Comparison of ENCODE assay signal across 12 cellular contexts in the genomic region with DNA sequence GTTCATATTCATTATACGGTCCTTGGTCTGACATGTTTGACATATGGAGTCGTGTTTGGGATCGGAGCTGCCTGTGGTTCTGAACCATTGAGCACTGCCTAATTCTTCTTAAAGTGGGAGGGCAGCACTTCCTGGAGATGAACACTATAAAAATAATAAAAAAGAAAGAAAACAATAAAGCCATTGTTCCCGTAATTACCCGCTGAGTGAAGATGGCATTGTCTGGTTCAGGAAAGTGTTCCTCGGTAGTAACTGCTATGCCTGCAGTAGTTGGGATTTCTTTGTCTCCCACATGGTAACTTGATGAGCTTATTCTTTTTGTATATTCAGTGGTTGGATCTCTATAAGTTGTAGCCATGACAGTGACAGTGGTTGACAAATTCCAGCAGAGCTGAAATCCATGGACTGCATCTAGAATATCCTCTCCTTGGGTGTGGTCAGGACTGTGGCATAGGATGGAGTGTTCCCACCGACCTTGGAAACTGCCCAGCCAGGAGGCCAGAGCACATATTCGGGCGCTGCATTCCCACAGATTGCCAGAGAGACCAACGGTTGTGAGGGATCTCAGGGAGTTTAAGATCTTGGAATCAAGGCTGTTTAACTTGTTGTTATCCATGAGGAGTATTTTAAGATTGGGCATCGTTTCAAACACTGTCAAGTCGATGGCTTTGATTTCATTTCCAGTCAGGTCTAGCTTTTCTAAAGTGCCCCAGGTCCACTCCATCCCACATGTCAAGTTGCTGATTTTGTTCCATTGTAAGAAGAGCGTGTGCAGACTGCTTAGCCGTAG. TPM values are rescaled to one million over a fixed set of nuclear protein-coding genes. Genes with fewer than 3 reads are reported as not detected.
DNase-seq lines count a peak whose midpoint lies in the region; ATAC-seq and TF ChIP-seq lines count a peak whose summit lies in the region.
"Had no signal": no experiment of that assay in that cellular context is flagged by ENCODE, and none has a peak within 500 bp of the region (broad histone marks: within the 10 kb centered on the region; RNA-seq: fewer than 3 reads in every experiment).

No MANE protein-coding gene starts in this region.

- 68 to 78% methylated on average over 14 of the region's 14 CpGs for WGBS in sigmoid colon, 2 donors

- peak overlapping the region; percentile 82 to 95 (median 90) for H3K4me3 Mint-ChIP-seq in brain
- H3K4me3 Mint-ChIP-seq: effector memory CD8-positive, alpha-beta T cell; stimulated activated naive CD8-positive, alpha-beta T cell treated with anti-CD3 and anti-CD28 coated beads, Interleukin-15, Interleukin-2, amounts not matched to agents 100 ng/mL and 50 ng/mL, for 24 hours had no signal

- H3K27me3 Mint-ChIP-seq in brain, result peaks cover 20% of the 10 kb centered on the region
- H3K27me3 Mint-ChIP-seq: effector memory CD8-positive, alpha-beta T cell had no signal

- H3K4me1 ChIP-seq in sigmoid colon, result peaks cover 0 to 55% (median 43%) of the 10 kb centered on the region in 4 donors

- peak overlapping the region; percentile 96 to 100 (median 98) for H3K27ac Mint-ChIP-seq in brain
- H3K27ac Mint-ChIP-seq: effector memory CD8-positive, alpha-beta T cell; stimulated activated naive CD8-positive, alpha-beta T cell treated with anti-CD3 and anti-CD28 coated beads, Interleukin-15, Interleukin-2, amounts not matched to agents 100 ng/mL and 50 ng/mL, for 24 hours had no signal

- DNase-seq in NCI-H82 (lab: John Stamatoyannopoulos, UW) (peak; percentile 47), NCI-H82 treated with DMSO at 0.1 percent for 48 hours (lab: John Stamatoyannopoulos, UW; ENCODE audit: unreplicated experiment) (no peak), left kidney (ENCODE audit: low read depth, low spot score) (peak; percentile 51), superior temporal gyrus (ENCODE audit: extremely low spot score) (peak; percentile 71), T-helper 9 cell (no peak), sigmoid colon (no peak)
- DNase-seq: effector memory CD8-positive, alpha-beta T cell; NCI-H1436 had no signal

- H3K4me3 ChIP-seq in sigmoid colon, result no peak overlapping the region
- H3K4me3 ChIP-seq: ascending aorta had no signal

- no peak for TF ChIP-seq CTCF in brain (conservative IDR thresholded peaks at IDR 0.05)
- no peak for TF ChIP-seq CTCF in sigmoid colon (IDR thresholded peaks at IDR 0.05)

- no peaks in the 10 kb centered on the region for H3K36me3 ChIP-seq in sigmoid colon
- H3K36me3 ChIP-seq: ascending aorta had no signal

- no peak for TF ChIP-seq POLR2A in sigmoid colon (IDR thresholded peaks at IDR 0.05)

- no peak for ATAC-seq in GM19463 (IDR thresholded peaks at IDR 0.05; ENCODE audit: unreplicated experiment)
- ATAC-seq: effector memory CD8-positive, alpha-beta T cell had no signal

- H3K4me1 Mint-ChIP-seq in brain, result peaks cover 98% of the 10 kb centered on the region

- H3K27me3 ChIP-seq in sigmoid colon, result no peaks in the 10 kb centered on the region
- H3K27me3 ChIP-seq: ascending aorta had no signal

- H3K36me3 Mint-ChIP-seq in brain, result peaks cover 29% of the 10 kb centered on the region

- no peaks in the 10 kb centered on the region for H3K9me3 ChIP-seq in sigmoid colon
- H3K9me3 ChIP-seq: ascending aorta had no signal

- intact Hi-C loops in sigmoid colon (cut with DNase I), result no loop called here

- TF ChIP-seq EP300 in sigmoid colon (IDR thresholded peaks at IDR 0.05), result no peak

- no peak overlapping the region for H3K27ac ChIP-seq in sigmoid colon
- H3K27ac ChIP-seq: ascending aorta had no signal

- peaks cover 0 to 5% (median 0%) of the 10 kb centered on the region in 5 experiments for H3K9me3 Mint-ChIP-seq in brain
- H3K9me3 Mint-ChIP-seq: effector memory CD8-positive, alpha-beta T cell; stimulated activated naive CD8-positive, alpha-beta T cell treated with anti-CD3 and anti-CD28 coated beads, Interleukin-15, Interleukin-2, amounts not matched to agents 100 ng/mL and 50 ng/mL, for 24 hours had no signal

RNA-seq across cellular contexts. Expression of gene LRRTM2, which starts 1.8 kb away (rescaled TPM):
- polyA plus RNA-seq in brain (ENCODE audit: insufficient read depth, low read depth, low replicate concordance) (2.8 TPM), sigmoid colon (under 1 TPM in 1 of 3 donors, not detected in 2; 0.32 TPM)
- 1 to 10 TPM in 1 of 4 donors, under 1 TPM in 3; 0.16 to 1.1 (median 0.34) TPM for total RNA-seq in sigmoid colon
- total RNA-seq: ascending aorta had no signal

Comparison
In these comparisons a context has a peak if more than half of its experiments do, and no peak if none do; other contexts are left out.
1. DNase-seq: peak in NCI-H82 (single experiment), left kidney (single experiment) and superior temporal gyrus (single experiment); none in NCI-H82 treated with DMSO at 0.1 percent for 48 hours (single experiment), T-helper 9 cell (single experiment) and sigmoid colon (single experiment).